Comparison of ENCODE assay signal across 8 cellular contexts in the genomic region with DNA sequence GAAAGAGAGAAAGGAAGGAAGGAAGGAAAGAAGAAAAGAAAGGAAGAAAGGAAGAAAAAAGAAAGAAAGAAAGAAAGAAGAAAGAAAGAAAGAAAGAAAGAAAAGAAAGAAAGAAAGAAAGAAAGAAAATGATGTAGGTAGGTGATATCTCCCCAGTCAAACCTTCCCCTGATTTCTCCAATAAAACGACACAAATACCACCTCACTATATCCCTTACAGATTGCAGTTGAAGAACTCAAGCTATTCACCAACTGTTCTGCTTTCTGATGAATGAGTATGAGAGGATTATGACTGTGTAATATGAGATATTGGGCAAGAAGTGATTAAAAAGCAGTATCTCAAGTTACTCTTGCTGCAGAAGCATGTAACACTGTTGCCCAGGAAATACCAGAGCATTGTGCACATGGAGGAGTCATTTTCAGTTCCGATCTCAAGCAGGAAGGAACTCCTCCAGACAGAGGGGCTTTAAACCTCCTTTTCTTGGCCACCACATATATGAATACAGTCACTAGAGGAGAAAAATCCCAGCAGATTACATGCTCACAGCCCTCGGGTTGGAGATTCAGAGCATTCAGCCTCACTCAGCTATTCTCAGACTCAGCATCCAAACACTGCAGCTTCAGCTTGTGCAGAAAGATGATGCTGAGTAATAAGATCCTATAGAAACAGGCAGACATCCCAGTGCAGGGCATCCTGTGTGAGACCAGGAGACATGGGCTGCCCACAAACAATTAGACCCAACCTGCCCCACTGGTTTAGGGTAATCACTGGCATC.
DNase-seq lines count a peak whose midpoint lies in the region; ATAC-seq and TF ChIP-seq lines count a peak whose summit lies in the region.

No MANE protein-coding gene starts in this region.

- peaks cover 19% of the 10 kb centered on the region for H3K4me1 Mint-ChIP-seq in activated CD8-positive, alpha-beta T cell treated with anti-CD3 and anti-CD28 coated beads, Interleukin-2, amount 10 ng/mL, durations not matched to agents 7 days and 5 days (ENCODE audit: low read depth)
- H3K4me1 Mint-ChIP-seq in stimulated activated memory B cell treated with anti-CD40 and anti-IgM and Interleukin-4, amounts not matched to agents 10 μg/mL and 1 μg/mL and 100 μg/mL, for 72 hours: peaks cover 42% of the 10 kb centered on the region

- peaks cover 10% of the 10 kb centered on the region for H3K27me3 Mint-ChIP-seq in activated CD8-positive, alpha-beta T cell treated with anti-CD3 and anti-CD28 coated beads, Interleukin-2, amount 10 ng/mL, durations not matched to agents 7 days and 5 days (ENCODE audit: low read depth)
- no peaks in the 10 kb centered on the region for H3K27me3 Mint-ChIP-seq in stimulated activated memory B cell treated with anti-CD40 and anti-IgM and Interleukin-4, amounts not matched to agents 10 μg/mL and 1 μg/mL and 100 μg/mL, for 72 hours

- peak; percentile 58 for ATAC-seq in GM18861 (IDR thresholded peaks at IDR 0.05; ENCODE audit: unreplicated experiment)
- ATAC-seq in activated CD8-positive, alpha-beta T cell treated with anti-CD3 and anti-CD28 coated beads, Interleukin-2, amount 10 ng/mL, durations not matched to agents 7 days and 5 days: peak; percentile 77
- peak; percentile 87 to 91 for ATAC-seq in left cardiac atrium
- ATAC-seq in stimulated activated memory B cell treated with anti-CD40 and anti-IgM and Interleukin-4, amounts not matched to agents 10 μg/mL and 1 μg/mL and 100 μg/mL, for 72 hours: peak; percentile 69

- CTCF ChIA-PET in activated CD8-positive, alpha-beta T cell treated with anti-CD3 and anti-CD28 coated beads, Interleukin-2, amount 10 ng/mL, durations not matched to agents 7 days and 5 days (lab: Charles Lee): no interaction called here
- CTCF ChIA-PET in GM10248 (lab: Yijun Ruan, JAX): interaction anchor here (0.9 to 2.1 kb wide), 4 partner anchors 13 to 117 kb away, joined by 3 to 5 read pairs (median 3); no protein-coding TSS in a partner anchor

- H3K27ac Mint-ChIP-seq in activated CD8-positive, alpha-beta T cell treated with anti-CD3 and anti-CD28 coated beads, Interleukin-2, amount 10 ng/mL, durations not matched to agents 7 days and 5 days: peak overlapping the region; percentile 74
- H3K27ac Mint-ChIP-seq in stimulated activated memory B cell treated with anti-CD40 and anti-IgM and Interleukin-4, amounts not matched to agents 10 μg/mL and 1 μg/mL and 100 μg/mL, for 72 hours: peak overlapping the region; percentile 84

- in situ Hi-C loops in GM13977 (cut with MboI; ENCODE audit: low pct_unique_long_range_greater_than_20kb, low sequenced_read_pairs, unreplicated experiment): no loop called here

- DNase-seq in AG08396 (ENCODE audit: low spot score): peak; percentile 59
- DNase-seq in MV-4-11 (lab: John Stamatoyannopoulos, UW): peak; percentile 97
- peak; percentile 41 for DNase-seq in activated CD8-positive, alpha-beta T cell treated with anti-CD3 and anti-CD28 coated beads, Interleukin-2, amount 10 ng/mL, durations not matched to agents 7 days and 5 days
- DNase-seq in left cardiac atrium: peak; percentile 28
- no peak for DNase-seq in GM10248 (ENCODE audit: extremely low spot score)
- DNase-seq in GM13977 (ENCODE audit: low spot score): no peak

- POLR2A ChIA-PET in activated CD8-positive, alpha-beta T cell treated with anti-CD3 and anti-CD28 coated beads, Interleukin-2, amount 10 ng/mL, durations not matched to agents 7 days and 5 days (lab: Charles Lee): no interaction called here
- POLR2A ChIA-PET in GM10248 (lab: Yijun Ruan, JAX): no interaction called here

- intact Hi-C loops in left cardiac atrium (cut with DNase I): no loop called here

- no peaks in the 10 kb centered on the region for H3K36me3 Mint-ChIP-seq in activated CD8-positive, alpha-beta T cell treated with anti-CD3 and anti-CD28 coated beads, Interleukin-2, amount 10 ng/mL, durations not matched to agents 7 days and 5 days (ENCODE audit: low read depth)
- no peaks in the 10 kb centered on the region for H3K36me3 Mint-ChIP-seq in stimulated activated memory B cell treated with anti-CD40 and anti-IgM and Interleukin-4, amounts not matched to agents 10 μg/mL and 1 μg/mL and 100 μg/mL, for 72 hours

- peak overlapping the region; percentile 58 for H3K4me3 Mint-ChIP-seq in activated CD8-positive, alpha-beta T cell treated with anti-CD3 and anti-CD28 coated beads, Interleukin-2, amount 10 ng/mL, durations not matched to agents 7 days and 5 days
- H3K4me3 Mint-ChIP-seq in stimulated activated memory B cell treated with anti-CD40 and anti-IgM and Interleukin-4, amounts not matched to agents 10 μg/mL and 1 μg/mL and 100 μg/mL, for 72 hours: peak overlapping the region; percentile 65

- no peaks in the 10 kb centered on the region for H3K9me3 Mint-ChIP-seq in activated CD8-positive, alpha-beta T cell treated with anti-CD3 and anti-CD28 coated beads, Interleukin-2, amount 10 ng/mL, durations not matched to agents 7 days and 5 days (ENCODE audit: insufficient read depth)
- H3K9me3 Mint-ChIP-seq in stimulated activated memory B cell treated with anti-CD40 and anti-IgM and Interleukin-4, amounts not matched to agents 10 μg/mL and 1 μg/mL and 100 μg/mL, for 72 hours: no peaks in the 10 kb centered on the region

- TF ChIP-seq CTCF in GM10248 (IDR thresholded peaks at IDR 0.05; ENCODE audit: control extremely low read depth, extremely low read depth, low read depth, missing control alignments) (no peak), GM13977 (IDR thresholded peaks at IDR 0.05; ENCODE audit: extremely low read depth, insufficient read depth, missing control alignments) (no peak)

Comparison
In these comparisons a context has a peak if more than half of its experiments do, and no peak if none do; other contexts are left out.
1. DNase-seq: peak in AG08396 (single experiment), MV-4-11 (single experiment), activated CD8-positive, alpha-beta T cell treated with anti-CD3 and anti-CD28 coated beads, Interleukin-2, amount 10 ng/mL, durations not matched to agents 7 days and 5 days (single experiment) and left cardiac atrium (single experiment); none in GM10248 (single experiment) and GM13977 (single experiment).
2. Peak in every context shown above with its lines, with median percentiles within 50 percentile points of each other: ATAC-seq.